Comparison of ENCODE assay signal across 15 cellular contexts in genomic region chr6:166355552-166355951, GRCh38. TPM values are rescaled to one million over a fixed set of nuclear protein-coding genes. Genes with fewer than 3 reads are reported as not detected.
A peak's percentile ranks its signal among the peaks of the same experiment; 100 is the strongest.
DNase-seq lines count a peak whose midpoint lies in the region; ATAC-seq and TF ChIP-seq lines count a peak whose summit lies in the region.
"Had no signal": no experiment of that assay in that cellular context is flagged by ENCODE, and none has a peak within 500 bp of the region (broad histone marks: within the 10 kb centered on the region; RNA-seq: fewer than 3 reads in every experiment).

No MANE protein-coding gene starts in this region.

- in situ Hi-C loops in IMR-90 (cut with MboI; ENCODE audit: low sequenced_read_pairs) = no loop called here
- in situ Hi-C loops in gastrocnemius medialis (cut with MboI; ENCODE audit: low sequenced_read_pairs in 4 of 4) = no loop called here

- H3K79me2 ChIP-seq in DOHH2 (ENCODE audit: control insufficient read depth, low read length) (no peaks in the 10 kb centered on the region), parathyroid adenoma (no peaks in the 10 kb centered on the region)

- intact Hi-C loops in IMR-90 (cut with micrococcal nuclease) = no loop called here
- intact Hi-C loops in gastrocnemius medialis (cut with DNase I; ENCODE audit: low total_unique reads) = no loop called here
- intact Hi-C loops in uterus (cut with DNase I; ENCODE audit: low total_unique reads) = no loop called here

- POLR2A ChIA-PET in IMR-90 (lab: Charles Lee; ENCODE audit: unreplicated experiment) = no interaction called here
- POLR2A ChIA-PET in WTC11 (lab: Charles Lee) = no interaction called here

- no peak overlapping the region for H3K56ac ChIP-seq in IMR-90 (ENCODE audit: extremely low read depth, insufficient read depth, low read length)

- no peak overlapping the region for H2AK5ac ChIP-seq in IMR-90 (ENCODE audit: low read depth, low read length)

- H2BK120ac ChIP-seq in IMR-90 (ENCODE audit: low read depth, low read length) = no peak overlapping the region

- H3F3A ChIP-seq in DOHH2 (ENCODE audit: control insufficient read depth, insufficient read depth) = peaks cover 2% of the 10 kb centered on the region; the same call in 1 of the 2 replicates

- H3K79me1 ChIP-seq in IMR-90 (ENCODE audit: low read depth in 1 of 2, low read length in 2 of 2) = no peaks in the 10 kb centered on the region

- DNase-seq in IMR-90 (no peak), WTC11 (ENCODE audit: low spot score) (no peak), NCI-H345 (lab: John Stamatoyannopoulos, UW) (no peak), gastrocnemius medialis (no peak), uterus (no peak)
- DNase-seq: Caco-2; CD8-positive, alpha-beta memory T cell; H7 had no signal

- no peak overlapping the region for H3K4me3 Mint-ChIP-seq in WTC11
- H3K4me3 Mint-ChIP-seq: CD8-positive, alpha-beta memory T cell had no signal

- no peak overlapping the region for H3K4me3 ChIP-seq in DOHH2 (ENCODE audit: low read length)
- H3K4me3 ChIP-seq in IMR-90 (ENCODE audit: insufficient read depth, low read depth, low read length) = no peak overlapping the region
- no peak overlapping the region for H3K4me3 ChIP-seq in parathyroid adenoma (ENCODE audit: low read depth, low read length)
- H3K4me3 ChIP-seq in gastrocnemius medialis = no peak overlapping the region
- no peak overlapping the region for H3K4me3 ChIP-seq in uterus
- H3K4me3 ChIP-seq: A549 had no signal

- no peak for TF ChIP-seq POLR2A in IMR-90 (IDR thresholded peaks at IDR 0.05; ENCODE audit: low read depth, low read length)
- no peak for TF ChIP-seq POLR2A in gastrocnemius medialis (IDR thresholded peaks at IDR 0.05)
- no peak for TF ChIP-seq POLR2A in uterus (IDR thresholded peaks at IDR 0.05)

- H3K18ac ChIP-seq in IMR-90 (ENCODE audit: low read depth, low read length) = no peak overlapping the region

- H4K91ac ChIP-seq in IMR-90 (ENCODE audit: insufficient read depth, low read depth, low read length) = no peak overlapping the region

- H2AK9ac ChIP-seq in IMR-90 (replicated peaks; ENCODE audit: low read depth, low read length, poor library complexity) = no peak overlapping the region

- H3K9me3 ChIP-seq in DOHH2 (ENCODE audit: control insufficient read depth, insufficient read depth, low read length) (peaks cover 6% of the 10 kb centered on the region; the same call in 1 of the 2 replicates), IMR-90 (ENCODE audit: control insufficient read depth, insufficient read depth, low read length) (no peaks in the 10 kb centered on the region), parathyroid adenoma (ENCODE audit: control insufficient read depth, low read length) (no peaks in the 10 kb centered on the region), gastrocnemius medialis (no peaks in the 10 kb centered on the region), uterus (no peaks in the 10 kb centered on the region)
- H3K9me3 ChIP-seq: A549, Caco-2 had no signal

- CTCF ChIA-PET in IMR-90 (lab: Yijun Ruan, JAX) (no interaction called here), WTC11 (lab: Charles Lee) (interaction anchor here (1.1 kb wide), 1 partner anchor 26 kb away, joined by 3 read pairs; no protein-coding TSS in a partner anchor)

- H3K9me2 ChIP-seq in DOHH2 (replicated peaks; ENCODE audit: control insufficient read depth, low read length) = no peaks in the 10 kb centered on the region

- peaks cover 43% of the 10 kb centered on the region for H3K4me1 ChIP-seq in DOHH2 (ENCODE audit: control insufficient read depth, low read length)
- H3K4me1 ChIP-seq in IMR-90 (ENCODE audit: control insufficient read depth, insufficient read depth, low read length) = peaks cover 3% of the 10 kb centered on the region; the same call in 1 of the 2 replicates
- no peaks in the 10 kb centered on the region for H3K4me1 ChIP-seq in parathyroid adenoma
- peaks cover 5 to 11% of the 10 kb centered on the region in 2 donors for H3K4me1 ChIP-seq in gastrocnemius medialis
- no peaks in the 10 kb centered on the region for H3K4me1 ChIP-seq in uterus
- H3K4me1 ChIP-seq: A549 had no signal

- peaks cover 14% of the 10 kb centered on the region for H3K9me3 Mint-ChIP-seq in WTC11

- WGBS in IMR-90 (ENCODE audit: extremely low coverage in 2 of 2, insufficient read length in 1 of 2), 2 experiments = no CpG with 5 or more reads among the region's 5 CpGs

- H2AFZ ChIP-seq in IMR-90 (replicated peaks; ENCODE audit: low read length, poor library complexity) = no peak overlapping the region
- H2AFZ ChIP-seq in parathyroid adenoma = no peak overlapping the region

- H3K9ac ChIP-seq in IMR-90 (ENCODE audit: low read depth, low read length) (no peak overlapping the region), parathyroid adenoma (no peak overlapping the region)

- H4K5ac ChIP-seq in IMR-90 (ENCODE audit: low read depth, low read length) = no peak overlapping the region

- H3K4me2 ChIP-seq in DOHH2 (ENCODE audit: low read length) = peak overlapping the region; percentile 42
- H3K4me2 ChIP-seq in IMR-90 (ENCODE audit: low read depth, low read length) = no peak overlapping the region
- peak overlapping the region; percentile 14 for H3K4me2 ChIP-seq in parathyroid adenoma (ENCODE audit: low read length)
- H3K4me2 ChIP-seq: A549 had no signal

- H3K14ac ChIP-seq in IMR-90 (replicated peaks; ENCODE audit: low read depth, low read length) = no peak overlapping the region

- H4K20me1 ChIP-seq in DOHH2 (ENCODE audit: control insufficient read depth, insufficient read depth, low read depth, low read length) (no peaks in the 10 kb centered on the region), IMR-90 (ENCODE audit: insufficient read depth, low read length) (no peaks in the 10 kb centered on the region)

- H3K27me3 Mint-ChIP-seq in WTC11 (ENCODE audit: low read depth) = no peaks in the 10 kb centered on the region

- H3K27ac ChIP-seq in DOHH2 (ENCODE audit: low read depth, low read length) (no peak overlapping the region), IMR-90 (ENCODE audit: insufficient read depth, low read length) (no peak overlapping the region), parathyroid adenoma (no peak overlapping the region), gastrocnemius medialis (no peak overlapping the region), uterus (no peak overlapping the region)
- H3K27ac ChIP-seq: A549 had no signal

- peak; percentile 44 for ATAC-seq in IMR-90 (ENCODE audit: low read depth)
- peak; percentile 53; the same call in 1 of the 2 replicates for ATAC-seq in WTC11
- no peak for ATAC-seq in gastrocnemius medialis
- ATAC-seq: A549 had no signal

- H3K9me1 ChIP-seq in IMR-90 (ENCODE audit: insufficient read depth, low read length) = no peaks in the 10 kb centered on the region

- H3K27ac Mint-ChIP-seq in WTC11 = no peak overlapping the region

- H3K27me3 ChIP-seq in DOHH2 (ENCODE audit: control insufficient read depth, low read length) (no peaks in the 10 kb centered on the region), IMR-90 (ENCODE audit: control insufficient read depth, insufficient read depth, low read length) (peaks cover 19% of the 10 kb centered on the region), parathyroid adenoma (ENCODE audit: control insufficient read depth, insufficient read depth, low read length) (no peaks in the 10 kb centered on the region), gastrocnemius medialis (no peaks in the 10 kb centered on the region), uterus (no peaks in the 10 kb centered on the region)

- no peak overlapping the region for H2BK15ac ChIP-seq in IMR-90 (ENCODE audit: low read depth, low read length)

- no peak for TF ChIP-seq CTCF in DOHH2 (IDR thresholded peaks at IDR 0.05; ENCODE audit: low read depth, low read length, poor library complexity, severe bottlenecking)
- no peak for TF ChIP-seq CTCF in IMR-90 (conservative IDR thresholded peaks at IDR 0.05; ENCODE audit: low read depth, low read length)
- TF ChIP-seq CTCF in WTC11 (IDR thresholded peaks at IDR 0.05) = no peak
- no peak for TF ChIP-seq CTCF in parathyroid adenoma (IDR thresholded peaks at IDR 0.05)
- TF ChIP-seq CTCF in gastrocnemius medialis (IDR thresholded peaks at IDR 0.05 in 4 of 5, conservative IDR thresholded peaks at IDR 0.05 in 1 of 5) = no peak
- no peak for TF ChIP-seq CTCF in uterus (IDR thresholded peaks at IDR 0.05)

- BruUV-seq in IMR-90 (replicated peaks; lab: Mats Ljungman, UMichigan) = no TSS peak

- no peak for TF ChIP-seq RAD21 in IMR-90 (IDR thresholded peaks at IDR 0.05; ENCODE audit: low read length)

- H3K23ac ChIP-seq in IMR-90 (ENCODE audit: low read depth, low read length) = no peak overlapping the region

- no peak overlapping the region for H4K8ac ChIP-seq in IMR-90 (ENCODE audit: low read depth in 2 of 2, low read length in 2 of 2)

- no peak overlapping the region for H2BK20ac ChIP-seq in IMR-90 (ENCODE audit: low read depth, low read length)

- no peak overlapping the region for H3K4ac ChIP-seq in IMR-90 (ENCODE audit: low read depth, low read length)

- H3K4me1 Mint-ChIP-seq in WTC11 = peaks cover 21% of the 10 kb centered on the region
- H3K4me1 Mint-ChIP-seq: CD8-positive, alpha-beta memory T cell had no signal

- dilution Hi-C loops in IMR-90 (cut with HindIII; ENCODE audit: low sequenced_read_pairs, unreplicated experiment) = no loop called here

- H3K36me3 Mint-ChIP-seq in WTC11 = no peaks in the 10 kb centered on the region

- H2BK5ac ChIP-seq in IMR-90 (ENCODE audit: low read depth, low read length, poor library complexity, severe bottlenecking) = no peak overlapping the region

- H3K36me3 ChIP-seq in DOHH2 (ENCODE audit: control insufficient read depth, low read length) = no peaks in the 10 kb centered on the region; the same call in 1 of the 2 replicates
- no peaks in the 10 kb centered on the region for H3K36me3 ChIP-seq in IMR-90 (ENCODE audit: control insufficient read depth, insufficient read depth, low read length)
- no peaks in the 10 kb centered on the region for H3K36me3 ChIP-seq in parathyroid adenoma (ENCODE audit: control insufficient read depth, insufficient read depth, low read length)
- no peaks in the 10 kb centered on the region for H3K36me3 ChIP-seq in gastrocnemius medialis
- no peaks in the 10 kb centered on the region for H3K36me3 ChIP-seq in uterus

RNA-seq across cellular contexts. Expression of gene SFT2D1, which starts 13.2 kb away (rescaled TPM):
- total RNA-seq in IMR-90 (2012; rRNA removed) (10.2 and 31.9 TPM in 2 replicates), WTC11 (2021) (48.0 to 53.1 TPM (median 49.4 TPM) in 3 replicates), gastrocnemius medialis (10 to 100 TPM; 14.1 to 29.0 (median 16.8) TPM), uterus (10 to 100 TPM in 3 of 4 donors, 1 to 10 TPM in 1; 6.1 to 35.8 (median 33.0) TPM)
- polyA plus RNA-seq in IMR-90 (2012; rRNA removed) = 42.1 and 45.8 TPM in 2 replicates
- polyA plus RNA-seq in IMR-90 (2012; cell fraction: cytosol; rRNA removed) = 51.6 and 81.2 TPM in 2 replicates
- polyA plus RNA-seq in IMR-90 (2012; cell fraction: nucleus; rRNA removed; ENCODE audit: low replicate concordance) = 20.7 and 59.5 TPM in 2 replicates

RNA-seq across cellular contexts. Expression of gene MPC1, which starts 27.2 kb away (rescaled TPM):
- total RNA-seq in IMR-90 (2012; rRNA removed) (10.9 and 16.1 TPM in 2 replicates), WTC11 (2021) (8.7 to 10.7 TPM (median 9.6 TPM) in 3 replicates), gastrocnemius medialis (100 to 1,000 TPM in 1 of 4 donors, 10 to 100 TPM in 3; 75.0 to 127 (median 97.4) TPM), uterus (10 to 100 TPM; 14.1 to 62.1 (median 41.7) TPM)
- polyA plus RNA-seq in IMR-90 (2012; rRNA removed) = 11.8 and 12.0 TPM in 2 replicates
- polyA plus RNA-seq in IMR-90 (2012; cell fraction: cytosol; rRNA removed) = 14.4 and 15.3 TPM in 2 replicates
- 5.4 and 19.1 TPM in 2 replicates for polyA plus RNA-seq in IMR-90 (2012; cell fraction: nucleus; rRNA removed; ENCODE audit: low replicate concordance)

RNA-seq across cellular contexts. Expression of gene PRR18, which starts 47.4 kb away (rescaled TPM):
- not detected in 2 replicates for total RNA-seq in IMR-90 (2012; rRNA removed)
- polyA plus RNA-seq in IMR-90 (2012; rRNA removed) = not detected in 2 replicates
- 0.01 TPM in 1 of 2 replicates, not detected in the other for polyA plus RNA-seq in IMR-90 (2012; cell fraction: cytosol; rRNA removed)
- polyA plus RNA-seq in IMR-90 (2012; cell fraction: nucleus; rRNA removed; ENCODE audit: low replicate concordance) = not detected in 2 replicates
- 0.16 to 0.52 TPM (median 0.39 TPM) in 3 replicates for total RNA-seq in WTC11 (2021)
- total RNA-seq in gastrocnemius medialis = not detected
- total RNA-seq in uterus = not detected
- total RNA-seq: Daoy, HT-29 had no signal
- polyA plus RNA-seq: AG04450; BJ; CD8-positive, alpha-beta memory T cell had no signal

Comparison
In these comparisons a context has a peak if more than half of its experiments do, and no peak if none do; other contexts are left out.
1. ATAC-seq: peak in IMR-90 (single experiment) and WTC11 (single experiment); none in gastrocnemius medialis (0 of 2).